ENCODE assay signal across 17 cellular contexts in genomic region chrX:133437356-133437755, GRCh38. TPM values are rescaled to one million over a fixed set of nuclear protein-coding genes. Genes with fewer than 3 reads are reported as not detected.
DNase-seq lines count a peak whose midpoint lies in the region; ATAC-seq and TF ChIP-seq lines count a peak whose summit lies in the region.
"Had no signal": no experiment of that assay in that cellular context is flagged by ENCODE, and none has a peak within 500 bp of the region (broad histone marks: within the 10 kb centered on the region; RNA-seq: fewer than 3 reads in every experiment).

No MANE protein-coding gene starts in this region.

- peak overlapping the region; percentile 42 for H3K9ac ChIP-seq in HUES64 (ENCODE audit: low read depth, low read length)
- H3K9ac ChIP-seq in iPS-15b (ENCODE audit: low read depth, low read length), result no peak overlapping the region
- no peak overlapping the region for H3K9ac ChIP-seq in mesendoderm (ENCODE audit: low read length)
- H3K9ac ChIP-seq: GM23248, KMS-11 had no signal

- H2BK5ac ChIP-seq in mesendoderm (ENCODE audit: low read length), result no peak overlapping the region

- H3F3A ChIP-seq in GM23338 (replicated peaks; ENCODE audit: low read depth), result peaks cover 11% of the 10 kb centered on the region; the same call in 1 of the 2 replicates

- H2AFZ ChIP-seq in GM23338, result no peak overlapping the region
- H2AFZ ChIP-seq: GM23248 had no signal

- ATAC-seq in GM23338 (no peak), GM18907 (IDR thresholded peaks at IDR 0.05; ENCODE audit: unreplicated experiment) (no peak), left lobe of liver (no peak)
- ATAC-seq: HepG2 had no signal

- H3K79me2 ChIP-seq in GM23338 (replicated peaks; ENCODE audit: insufficient read depth), result no peaks in the 10 kb centered on the region
- no peaks in the 10 kb centered on the region for H3K79me2 ChIP-seq in mesendoderm (ENCODE audit: control insufficient read depth, insufficient read depth, low read length)

- peak overlapping the region; percentile 79 for H3K27ac Mint-ChIP-seq in GM23338
- H3K27ac Mint-ChIP-seq: B cell; CD4-positive, alpha-beta memory T cell had no signal

- 14% methylated on average over 4 of the region's 4 CpGs for WGBS in HUES64
- no CpG with 5 or more reads among the region's 4 CpGs for WGBS in mesendoderm (ENCODE audit: extremely low coverage, insufficient coverage, low lambda C conversion rate)

- H3K9me3 Mint-ChIP-seq in GM23338, result no peaks in the 10 kb centered on the region; the same call in 2 of the 3 replicates
- H3K9me3 Mint-ChIP-seq: CD4-positive, alpha-beta memory T cell had no signal

- H3K4ac ChIP-seq in mesendoderm (ENCODE audit: low read depth, low read length), result peak overlapping the region; percentile 87

- H3K56ac ChIP-seq in mesendoderm (ENCODE audit: low read length), result peak overlapping the region; percentile 34

- H3K18ac ChIP-seq in mesendoderm (ENCODE audit: low read length), result peak overlapping the region; percentile 45

- no peak for TF ChIP-seq CTCF in GM23338 (conservative IDR thresholded peaks at IDR 0.05; ENCODE audit: low read depth in 2 of 2)

- no peak overlapping the region for H2BK120ac ChIP-seq in mesendoderm (ENCODE audit: low read depth, low read length)

- H4K20me1 ChIP-seq in GM23338 (replicated peaks; ENCODE audit: insufficient read depth), result no peaks in the 10 kb centered on the region

- H3K23ac ChIP-seq in mesendoderm (ENCODE audit: low read length), result no peak overlapping the region

- no peak overlapping the region for H2AK5ac ChIP-seq in mesendoderm (ENCODE audit: low read length)

- peaks cover 2% of the 10 kb centered on the region; the same call in 1 of the 3 replicates for H3K36me3 Mint-ChIP-seq in GM23338 (ENCODE audit: low read depth)
- H3K36me3 Mint-ChIP-seq: CD4-positive, alpha-beta memory T cell had no signal

- H3K4me1 Mint-ChIP-seq in GM23338, result peaks cover 48% of the 10 kb centered on the region
- H3K4me1 Mint-ChIP-seq: B cell; CD4-positive, alpha-beta memory T cell had no signal

- peaks cover 39% of the 10 kb centered on the region for H3K4me1 ChIP-seq in GM23338 (ENCODE audit: insufficient read depth)
- peaks cover 41% of the 10 kb centered on the region for H3K4me1 ChIP-seq in HUES64 (ENCODE audit: insufficient read depth, low read length)
- peaks cover 54% of the 10 kb centered on the region for H3K4me1 ChIP-seq in iPS-15b (ENCODE audit: control insufficient read depth, insufficient read depth, low read length)
- H3K4me1 ChIP-seq in mesendoderm (ENCODE audit: control insufficient read depth, low read depth, low read length), result peaks cover 6% of the 10 kb centered on the region

- H3K4me3 ChIP-seq in GM23338, result peak overlapping the region; percentile 26; the same call in 1 of the 2 replicates
- H3K4me3 ChIP-seq in HUES64 (ENCODE audit: low read length), result no peak overlapping the region
- peak overlapping the region; percentile 28 for H3K4me3 ChIP-seq in iPS-15b (ENCODE audit: low read depth, low read length)
- no peak overlapping the region for H3K4me3 ChIP-seq in mesendoderm (ENCODE audit: low read length)
- H3K4me3 ChIP-seq: GM23248, HAP-1 had no signal

- no peaks in the 10 kb centered on the region for H3K36me3 ChIP-seq in GM23338 (ENCODE audit: insufficient read depth)
- H3K36me3 ChIP-seq in HUES64 (ENCODE audit: insufficient read depth, low read length), result no peaks in the 10 kb centered on the region
- H3K36me3 ChIP-seq in iPS-15b (ENCODE audit: control insufficient read depth, insufficient read depth, low read length), result no peaks in the 10 kb centered on the region
- H3K36me3 ChIP-seq in mesendoderm (ENCODE audit: control insufficient read depth, insufficient read depth, low read length), result no peaks in the 10 kb centered on the region
- H3K36me3 ChIP-seq: HAP-1 had no signal

- H3K27me3 Mint-ChIP-seq in GM23338 (ENCODE audit: insufficient read depth, low read depth, poor library complexity), result peaks cover 7% of the 10 kb centered on the region
- H3K27me3 Mint-ChIP-seq: B cell; CD4-positive, alpha-beta memory T cell had no signal

- DNase-seq in GM23338 (ENCODE audit: low spot score) (peak; percentile 11), mesendoderm (no peak), GF-D8 (lab: John Stamatoyannopoulos, UW) (no peak), left lobe of liver (ENCODE audit: low spot score) (no peak), NCI-H510A (lab: John Stamatoyannopoulos, UW) (no peak)
- DNase-seq: C1 segment of cervical spinal cord; CD4-positive, alpha-beta memory T cell; DND-41; GM23248 had no signal

- no peaks in the 10 kb centered on the region for H3K9me3 ChIP-seq in HUES64 (ENCODE audit: insufficient read depth, low read depth, low read length)
- H3K9me3 ChIP-seq in iPS-15b (ENCODE audit: control insufficient read depth, insufficient read depth, low read length), result no peaks in the 10 kb centered on the region
- H3K9me3 ChIP-seq: HAP-1 had no signal

- H4K5ac ChIP-seq in mesendoderm (ENCODE audit: low read length), result no peak overlapping the region

- no peaks in the 10 kb centered on the region for H3K9me2 ChIP-seq in GM23338 (ENCODE audit: insufficient read depth)

- H4K8ac ChIP-seq in mesendoderm (ENCODE audit: low read depth, low read length), result no peak overlapping the region

- peak overlapping the region; percentile 14; the same call in 1 of the 3 replicates for H3K4me3 Mint-ChIP-seq in GM23338
- H3K4me3 Mint-ChIP-seq: B cell; CD4-positive, alpha-beta memory T cell had no signal

- no peaks in the 10 kb centered on the region for H3K27me3 ChIP-seq in GM23338 (ENCODE audit: insufficient read depth)
- no peaks in the 10 kb centered on the region; the same call in 1 of the 2 replicates for H3K27me3 ChIP-seq in HUES64 (ENCODE audit: insufficient read depth, low read length)
- peaks cover 4% of the 10 kb centered on the region for H3K27me3 ChIP-seq in iPS-15b (ENCODE audit: control insufficient read depth, insufficient read depth, low read length)
- H3K27me3 ChIP-seq in mesendoderm (ENCODE audit: insufficient read depth, low read length, poor library complexity), result no peaks in the 10 kb centered on the region

- H2BK15ac ChIP-seq in mesendoderm (replicated peaks; ENCODE audit: low read depth), result no peak overlapping the region

- no peaks in the 10 kb centered on the region for H3K79me1 ChIP-seq in mesendoderm (ENCODE audit: low read length)

- H3K27ac ChIP-seq in GM23338 (ENCODE audit: low read depth), result peak overlapping the region; percentile 95
- H3K27ac ChIP-seq in HUES64 (ENCODE audit: low read depth, low read length), result peak overlapping the region; percentile 69; the same call in 1 of the 2 replicates
- no peak overlapping the region for H3K27ac ChIP-seq in mesendoderm (ENCODE audit: low read depth, low read length)
- H3K27ac ChIP-seq: GM23248, HL-60, KMS-11 had no signal

- H3K4me2 ChIP-seq in GM23338, result peak overlapping the region; percentile 67
- H3K4me2 ChIP-seq in mesendoderm (ENCODE audit: low read length), result no peak overlapping the region
- H3K4me2 ChIP-seq: KMS-11 had no signal

TF ChIP-seq in GM23338, 12 proteins besides CTCF, POLR2A, EP300 and RAD21 (continues in another document):
- no peak for TF ChIP-seq STAT1 (IDR thresholded peaks at IDR 0.05; ENCODE audit: unreplicated experiment)
- no peak for TF ChIP-seq NANOG (IDR thresholded peaks at IDR 0.05; ENCODE audit: borderline replicate concordance)
- TF ChIP-seq EZH2 (IDR thresholded peaks at IDR 0.05; ENCODE audit: low read depth, unreplicated experiment), result no peak
- no peak for TF ChIP-seq POLR2AphosphoS5 (IDR thresholded peaks at IDR 0.05; ENCODE audit: low read depth)
- TF ChIP-seq JUNB (IDR thresholded peaks at IDR 0.05; ENCODE audit: unreplicated experiment), result no peak
- TF ChIP-seq ZNF331 (CRISPR knock-in tag; IDR thresholded peaks at IDR 0.05; ENCODE audit: low read depth), result no peak

RNA-seq across cellular contexts. Expression of gene GPC4, which starts 22.1 kb away (rescaled TPM):
- total RNA-seq in GM23338 (2014; rRNA removed; shearing (Covaris generic)), result 183 and 184 TPM in 2 replicates
- 124 and 125 TPM in 2 replicates for polyA plus RNA-seq in GM23338 (2016; fragmentation: Nextera tagmentation; extraction: Ambion mirVana)
- 91.7 TPM for polyA plus RNA-seq in HUES64 (2013, experiment 1 of 2)
- polyA plus RNA-seq in HUES64 (2013, experiment 2 of 2), result 81.7 TPM
- 160 TPM for polyA plus RNA-seq in mesendoderm (2013, experiment 1 of 2)
- polyA plus RNA-seq in mesendoderm (2013, experiment 2 of 2), result 168 TPM
- total RNA-seq in left lobe of liver, result 1.7 TPM
- total RNA-seq: CD4-positive, alpha-beta memory T cell had no signal
- polyA plus RNA-seq: CD4-positive, alpha-beta memory T cell had no signal

Comparison
In these comparisons a context has a peak if more than half of its experiments do, and no peak if none do; other contexts are left out.
1. H3K4me3 ChIP-seq: peak in GM23338 (single experiment) and iPS-15b (single experiment); none in HUES64 (single experiment) and mesendoderm (single experiment).
2. RNA of gene GPC4, which starts 22.1 kb away (total RNA-seq): 183 to 184 TPM in GM23338; 1.7 TPM in left lobe of liver (single experiment); every median in the first group is over 10 times any median in the second.